ENCODE assay signal across 8 cellular contexts in the genomic region with DNA sequence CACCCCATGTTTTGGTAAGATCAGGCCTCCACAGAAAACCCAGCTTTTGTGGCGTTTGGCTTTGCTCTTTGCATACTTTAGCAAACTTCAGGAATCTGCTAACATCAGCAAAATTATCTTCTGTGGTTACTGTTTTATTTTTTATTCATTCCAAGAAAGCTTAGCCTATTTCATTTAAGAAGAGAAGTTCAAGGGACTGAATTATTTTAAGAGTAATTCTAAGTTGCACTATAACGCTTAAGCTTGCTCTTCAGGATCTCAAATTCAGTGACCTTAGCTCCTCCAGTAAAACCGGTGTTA. TPM values are rescaled to one million over a fixed set of nuclear protein-coding genes. Genes with fewer than 3 reads are reported as not detected.
DNase-seq lines count a peak whose midpoint lies in the region; ATAC-seq and TF ChIP-seq lines count a peak whose summit lies in the region.

No MANE protein-coding gene starts in this region.

- no peaks in the 10 kb centered on the region for H3K9me3 ChIP-seq in GM23248 (ENCODE audit: low read depth)

- no peaks in the 10 kb centered on the region for H4K20me1 ChIP-seq in GM23248 (ENCODE audit: insufficient read depth)

- H3K27me3 Mint-ChIP-seq in activated B cell treated with CpG ODN at 0.5 μM for 24 hours = peaks cover 16% of the 10 kb centered on the region

- H3K9me3 Mint-ChIP-seq in activated B cell treated with CpG ODN at 0.5 μM for 24 hours = no peaks in the 10 kb centered on the region

- CTCF ChIA-PET in activated B cell treated with CpG ODN at 0.5 μM for 24 hours (lab: Charles Lee) = interaction anchor here (0.6 to 0.7 kb wide), 2 partner anchors 20 to 42 kb away, joined by 3 read pairs; no protein-coding TSS in a partner anchor

- intact Hi-C loops in activated B cell treated with CpG ODN at 0.5 μM for 24 hours (cut with micrococcal nuclease) (loop anchor here (2.0 kb wide), 2 partner anchors 101 to 179 kb away; a partner anchor contains a TSS), sciatic nerve (cut with DNase I) (no loop called here)

- no peaks in the 10 kb centered on the region for H3K36me3 ChIP-seq in GM23248 (ENCODE audit: low read depth)

- peak overlapping the region; percentile 85 for H3K4me3 Mint-ChIP-seq in activated B cell treated with CpG ODN at 0.5 μM for 24 hours

- H3K9me2 ChIP-seq in GM23248 (ENCODE audit: insufficient read depth) = no peaks in the 10 kb centered on the region

- H3K9ac ChIP-seq in GM23248 = peak overlapping the region; percentile 92

- TF ChIP-seq CTCF in activated B cell treated with CpG ODN at 0.5 μM for 24 hours (IDR thresholded peaks at IDR 0.05) (no peak), fibroblast of the aortic adventitia (IDR thresholded peaks at IDR 0.05; ENCODE audit: insufficient read depth, low read length) (no peak)

- ATAC-seq in activated B cell treated with CpG ODN at 0.5 μM for 24 hours (ENCODE audit: low read depth) = no peak
- peak; percentile 79 for ATAC-seq in sciatic nerve

- H3K27me3 ChIP-seq in GM23248 (replicated peaks; ENCODE audit: insufficient read depth) = no peaks in the 10 kb centered on the region

- no peak for DNase-seq in GM23248
- no peak for DNase-seq in activated B cell treated with CpG ODN at 0.5 μM for 24 hours
- peak; percentile 65 for DNase-seq in fibroblast of the aortic adventitia (ENCODE audit: low read depth)
- no peak for DNase-seq in sciatic nerve (ENCODE audit: low spot score)
- no peak for DNase-seq in SK-N-DZ (ENCODE audit: low spot score)
- DNase-seq in kidney glomerular epithelial cell (lab: John Stamatoyannopoulos, UW) = no peak
- DNase-seq in NCI-H2029 treated with DMSO at 0.1 percent for 48 hours (lab: John Stamatoyannopoulos, UW) = no peak
- DNase-seq in HK-2 (ENCODE audit: unreplicated experiment) = no peak

- peaks cover 8% of the 10 kb centered on the region for H3K4me1 ChIP-seq in GM23248 (ENCODE audit: insufficient read depth)

- peaks cover 14% of the 10 kb centered on the region for H3F3A ChIP-seq in GM23248 (ENCODE audit: insufficient read depth)

- H3K4me3 ChIP-seq in GM23248 = peak overlapping the region; percentile 83
- peak overlapping the region; percentile 66 for H3K4me3 ChIP-seq in fibroblast of the aortic adventitia (ENCODE audit: low read depth, low read length)

- H3K27ac ChIP-seq in GM23248 = peak overlapping the region; percentile 95

- H3K27ac Mint-ChIP-seq in activated B cell treated with CpG ODN at 0.5 μM for 24 hours = peak overlapping the region; percentile 59

- peak overlapping the region; percentile 93 for H2AFZ ChIP-seq in GM23248

- POLR2A ChIA-PET in activated B cell treated with CpG ODN at 0.5 μM for 24 hours (lab: Charles Lee) = interaction anchor here (0.6 to 1.0 kb wide), 4 partner anchors 62 to 180 kb away, joined by 3 to 4 read pairs (median 4); a partner anchor contains a TSS

- H3K79me2 ChIP-seq in GM23248 (ENCODE audit: insufficient read depth) = no peaks in the 10 kb centered on the region

- in situ Hi-C loops in GM23248 (cut with MboI) = loop anchor here (25.0 kb wide), 1 partner anchor 379 kb away; no protein-coding TSS in a partner anchor

- peak overlapping the region; percentile 97 for H3K4me2 ChIP-seq in GM23248 (ENCODE audit: unreplicated experiment)

- peaks cover 4% of the 10 kb centered on the region for H3K36me3 Mint-ChIP-seq in activated B cell treated with CpG ODN at 0.5 μM for 24 hours (ENCODE audit: low read depth)

- H3K4me1 Mint-ChIP-seq in activated B cell treated with CpG ODN at 0.5 μM for 24 hours = peaks cover 10% of the 10 kb centered on the region

- WGBS in GM23248 (ENCODE audit: low coverage in 1 of 2, low lambda C conversion rate in 2 of 2, missing lambda C conversion rate in 2 of 2), 2 experiments = 3% methylated on average over 3 of the region's 3 CpGs

RNA-seq across cellular contexts. Expression of a gene that starts 1.1 kb away (rescaled TPM):
- total RNA-seq in GM23248 (2014; rRNA removed; shearing (Covaris generic)) = 5.1 and 7.3 TPM in 2 replicates
- polyA plus RNA-seq in GM23248 (2016; fragmentation: Nextera tagmentation; extraction: Ambion mirVana) = 5.3 and 6.7 TPM in 2 replicates
- total RNA-seq in activated B cell treated with CpG ODN at 0.5 μM for 24 hours = 2.0 and 2.2 TPM in 2 replicates
- total RNA-seq in fibroblast of the aortic adventitia (ENCODE audit: low replicate concordance) = 5.2 and 9.3 TPM in 2 replicates
- total RNA-seq in sciatic nerve = 13.3 TPM
- polyA plus RNA-seq in SK-N-DZ (2014; cell fraction: cytosol; rRNA removed) = not detected in 2 replicates
- polyA plus RNA-seq in SK-N-DZ (2014; cell fraction: nucleus; rRNA removed) = not detected in 2 replicates

RNA-seq across cellular contexts. Expression of a gene that starts 45.3 kb away (rescaled TPM):
- total RNA-seq in GM23248 (2014; rRNA removed; shearing (Covaris generic)) = not detected in 2 replicates
- polyA plus RNA-seq in GM23248 (2016; fragmentation: Nextera tagmentation; extraction: Ambion mirVana) = not detected in 2 replicates
- not detected in 2 replicates for total RNA-seq in activated B cell treated with CpG ODN at 0.5 μM for 24 hours
- not detected in 2 replicates for total RNA-seq in fibroblast of the aortic adventitia (ENCODE audit: low replicate concordance)
- 1.9 TPM for total RNA-seq in sciatic nerve
- polyA plus RNA-seq in SK-N-DZ (2014; cell fraction: cytosol; rRNA removed) = not detected in 2 replicates
- not detected in 2 replicates for polyA plus RNA-seq in SK-N-DZ (2014; cell fraction: nucleus; rRNA removed)
